ENCODE assay signal across 32 cellular contexts in genomic region chr3:24361661-24362060, GRCh38.
"Had no signal": no experiment of that assay in that cellular context is flagged by ENCODE, and none has a peak within 500 bp of the region (broad histone marks: within the 10 kb centered on the region; RNA-seq: fewer than 3 reads in every experiment).

No MANE protein-coding gene starts in this region.

- H3K4me2 ChIP-seq: hepatocyte, smooth muscle cell had no signal

- H3K4me1 Mint-ChIP-seq: naive B cell had no signal

- H3K36me3 Mint-ChIP-seq: mesothelial cell of epicardium; naive B cell; natural killer cell treated with Interleukin-12 subunit alpha and Interleukin-12 subunit beta and Interleukin-15 and Interleukin-18, amount 100 ng/mL, for 72 hours had no signal

- H3K36me3 ChIP-seq: colonic mucosa, esophagus muscularis mucosa, gastroesophageal sphincter, heart left ventricle, neutrophil, stomach, thoracic aorta, transverse colon, vagina had no signal

- H3K9me3 Mint-ChIP-seq: dendritic cell treated with granulocyte-macrophage colony-stimulating factor and Interleukin-4, amounts not matched to agents 40 ng/mL and 50 ng/mL, for 4 days; mesothelial cell of epicardium; naive B cell; natural killer cell treated with Interleukin-12 subunit alpha and Interleukin-12 subunit beta and Interleukin-15 and Interleukin-18, amount 100 ng/mL, for 72 hours; neural crest cell had no signal

- ATAC-seq: foreskin keratinocyte; gastroesophageal sphincter; heart left ventricle; left lobe of liver; mucosa of descending colon; natural killer cell treated with Interleukin-12 subunit alpha and Interleukin-12 subunit beta and Interleukin-15 and Interleukin-18, amount 100 ng/mL, for 72 hours; sciatic nerve had no signal

- DNase-seq: colonic mucosa; effector memory CD4-positive, alpha-beta T cell; foreskin keratinocyte; heart left ventricle; kidney; mesenchymal stem cell; mucosa of descending colon; naive B cell; stimulated activated CD4-positive, alpha-beta T cell treated with anti-CD3 and anti-CD28 coated beads, Interleukin-12 subunit alpha, Interleukin-12 subunit beta, amount 100 ng/mL, for 4 hours; stimulated activated CD4-positive, alpha-beta T cell treated with anti-CD3 and anti-CD28 coated beads, Interleukin-1b, Interleukin-23, amount 100 ng/mL, for 48 hours; stimulated activated CD4-positive, alpha-beta T cell treated with anti-CD3 and anti-CD28 coated beads, Interleukin-4, amount 100 ng/mL, for 1 hour; stimulated activated CD8-positive, alpha-beta memory T cell treated with anti-CD3 and anti-CD28 coated beads, Interleukin-4, amount 100 ng/mL, for 48 hours; stimulated activated naive CD4-positive, alpha-beta T cell treated with Interleukin-2 at 50 U/mL for 16 hours; stomach; substantia nigra; transverse colon had no signal

- H3K27me3 ChIP-seq: colonic mucosa, esophagus muscularis mucosa, foreskin keratinocyte, gastroesophageal sphincter, heart left ventricle, hepatocyte, neutrophil, stomach, transverse colon, vagina had no signal

- H3K9me3 ChIP-seq: colonic mucosa, esophagus muscularis mucosa, gastroesophageal sphincter, heart left ventricle, mucosa of descending colon, neutrophil, stomach, thoracic aorta, transverse colon, vagina had no signal

- H3K27ac Mint-ChIP-seq: dendritic cell treated with granulocyte-macrophage colony-stimulating factor and Interleukin-4, amounts not matched to agents 40 ng/mL and 50 ng/mL, for 4 days; mesothelial cell of epicardium; naive B cell; natural killer cell treated with Interleukin-12 subunit alpha and Interleukin-12 subunit beta and Interleukin-15 and Interleukin-18, amount 100 ng/mL, for 72 hours; progenitor cell of endocrine pancreas had no signal

- H2AFZ ChIP-seq: hepatocyte, parathyroid adenoma had no signal

- H3K4me3 ChIP-seq: colonic mucosa, esophagus muscularis mucosa, gastroesophageal sphincter, heart left ventricle, hepatocyte, mucosa of descending colon, smooth muscle cell, stomach, thoracic aorta, transverse colon, vagina had no signal

- H3K79me2 ChIP-seq: parathyroid adenoma had no signal

- H3K4me1 ChIP-seq: colonic mucosa, parathyroid adenoma had no signal

- H3K27ac ChIP-seq: colonic mucosa, foreskin keratinocyte, heart left ventricle, neutrophil, parathyroid adenoma, stomach, transverse colon, vagina had no signal

- H3K9ac ChIP-seq: parathyroid adenoma had no signal

- FAIRE-seq: endothelial cell of umbilical vein, kidney had no signal

- H3K4me3 Mint-ChIP-seq: dendritic cell treated with granulocyte-macrophage colony-stimulating factor and Interleukin-4, amounts not matched to agents 40 ng/mL and 50 ng/mL, for 4 days; mesothelial cell of epicardium; naive B cell; natural killer cell treated with Interleukin-12 subunit alpha and Interleukin-12 subunit beta and Interleukin-15 and Interleukin-18, amount 100 ng/mL, for 72 hours; neural crest cell had no signal

- H3K27me3 Mint-ChIP-seq: dendritic cell treated with granulocyte-macrophage colony-stimulating factor and Interleukin-4, amounts not matched to agents 40 ng/mL and 50 ng/mL, for 4 days; naive B cell; natural killer cell treated with Interleukin-12 subunit alpha and Interleukin-12 subunit beta and Interleukin-15 and Interleukin-18, amount 100 ng/mL, for 72 hours; progenitor cell of endocrine pancreas had no signal
